Comparison of ENCODE assay signal across 21 cellular contexts in genomic region chr9:135857371-135857786, GRCh38. TPM values are rescaled to one million over a fixed set of nuclear protein-coding genes. Genes with fewer than 3 reads are reported as not detected.
A peak's percentile ranks its signal among the peaks of the same experiment; 100 is the strongest.
DNase-seq lines count a peak whose midpoint lies in the region; ATAC-seq and TF ChIP-seq lines count a peak whose summit lies in the region.
"Had no signal": no experiment of that assay in that cellular context is flagged by ENCODE, and none has a peak within 500 bp of the region (broad histone marks: within the 10 kb centered on the region; RNA-seq: fewer than 3 reads in every experiment).

No MANE protein-coding gene starts in this region.

- H3K4me1 ChIP-seq in foreskin keratinocyte, result peaks cover 17% of the 10 kb centered on the region
- H3K4me1 ChIP-seq: lower lobe of right lung had no signal

- in situ Hi-C loops in brain microvascular endothelial cell (cut with HindIII; ENCODE audit: low pct_ligation_motif_present, low sequenced_read_pairs), result no loop called here

- ATAC-seq in foreskin keratinocyte (peak; percentile 73), GM21576 (IDR thresholded peaks at IDR 0.05; ENCODE audit: unreplicated experiment) (no peak), HG03565 (IDR thresholded peaks at IDR 0.05; ENCODE audit: unreplicated experiment) (no peak)
- ATAC-seq: natural killer cell treated with Interleukin-12 subunit alpha and Interleukin-12 subunit beta and Interleukin-15 and Interleukin-18, amount 100 ng/mL, for 72 hours; stimulated activated naive CD8-positive, alpha-beta T cell treated with anti-CD3 and anti-CD28 coated beads, Interleukin-15, amount 100 ng/mL, for 72 hours had no signal

- TF ChIP-seq CTCF in AG10803 (conservative IDR thresholded peaks at IDR 0.05; ENCODE audit: low read length), result no peak
- no peak for TF ChIP-seq CTCF in brain microvascular endothelial cell (IDR thresholded peaks at IDR 0.05; ENCODE audit: low read depth, low read length, missing control alignments)
- TF ChIP-seq CTCF in foreskin keratinocyte (conservative IDR thresholded peaks at IDR 0.05), result no peak

- no peak overlapping the region for H3K27ac ChIP-seq in brain microvascular endothelial cell
- no peak overlapping the region for H3K27ac ChIP-seq in foreskin keratinocyte
- H3K27ac ChIP-seq: lower lobe of right lung had no signal

- H3K36me3 ChIP-seq in brain microvascular endothelial cell (replicated peaks), result peaks cover 4% of the 10 kb centered on the region

- DNase-seq in AG10803 (ENCODE audit: low read depth) (peak; percentile 56), HT1080 (ENCODE audit: low read depth) (peak; percentile 72), brain microvascular endothelial cell (peak; percentile 11), foreskin keratinocyte (peak; percentile 32 to 66), occipital lobe (lab: John Stamatoyannopoulos, UW) (no peak), OCI-M1 (lab: John Stamatoyannopoulos, UW) (no peak)
- DNase-seq: ACHN; activated B cell treated with CpG ODN at 0.5 μM for 24 hours; activated effector memory CD4-positive, alpha-beta T cell treated with anti-CD3 and anti-CD28 coated beads, Interleukin-2, amount 50 U/mL, for 16 hours; aorta; COR-L47; foreskin melanocyte; lower lobe of right lung; NCI-H2029 treated with DMSO at 0.1 percent for 48 hours; NCI-H774; RPMI8226; stimulated activated naive CD8-positive, alpha-beta T cell treated with anti-CD3 and anti-CD28 coated beads, Interleukin-15, amount 100 ng/mL, for 72 hours; T-helper 1 cell had no signal

- H3K27me3 ChIP-seq in brain microvascular endothelial cell (replicated peaks), result no peaks in the 10 kb centered on the region
- no peaks in the 10 kb centered on the region for H3K27me3 ChIP-seq in foreskin keratinocyte

- H3K4me3 ChIP-seq in AG10803 (ENCODE audit: low read length), result no peak overlapping the region
- H3K4me3 ChIP-seq in brain microvascular endothelial cell (ENCODE audit: low read depth, low read length), result no peak overlapping the region
- H3K4me3 ChIP-seq: lower lobe of right lung had no signal

RNA-seq across cellular contexts. Expression of gene CAMSAP1, which starts 50.0 kb away (rescaled TPM):
- 25.6 and 26.0 TPM in 2 replicates for total RNA-seq in HT1080 (2014; rRNA removed; shearing (Covaris generic))
- polyA plus RNA-seq in HT1080 (2015; cell fraction: cytosol; rRNA removed), result 14.1 and 14.2 TPM in 2 replicates
- polyA plus RNA-seq in HT1080 (2015; cell fraction: nucleus; rRNA removed), result 14.9 and 17.1 TPM in 2 replicates
- total RNA-seq in foreskin keratinocyte (17.5 and 20.1 TPM in 2 replicates), occipital lobe (128 TPM)
- polyA plus RNA-seq in foreskin keratinocyte, result 3.5 and 4.4 TPM in 2 replicates

Comparison
In these comparisons a context has a peak if more than half of its experiments do, and no peak if none do; other contexts are left out.
1. DNase-seq: peak in AG10803 (single experiment), HT1080 (single experiment), brain microvascular endothelial cell (single experiment) and foreskin keratinocyte (2 of 2); none in occipital lobe (single experiment) and OCI-M1 (single experiment).